ENCODE assay signal across 1 cellular context in genomic region chr12:110124184-110124995, GRCh38.
A peak's percentile ranks its signal among the peaks of the same experiment; 100 is the strongest.
TF ChIP-seq lines count a peak whose summit lies in the region.

Gene IFT81 (plus strand): TSS chr12:110124357. CDS start chr12:110127381, 3,024 bp downstream.

TF ChIP-seq in GM12878, 131 proteins besides CTCF, POLR2A, EP300 and RAD21 (continued from another document):
- TF ChIP-seq PKNOX1 (IDR thresholded peaks at IDR 0.05) (no peak), MTA2 (IDR thresholded peaks at IDR 0.05; ENCODE audit: low read depth) (peak; percentile 37; the same call in 1 of the 2 replicates), ATF3 (IDR thresholded peaks at IDR 0.05; ENCODE audit: borderline replicate concordance, extremely low read depth, low read depth, low read length) (no peak), BCLAF1 (IDR thresholded peaks at IDR 0.05) (no peak), MEF2B (IDR thresholded peaks at IDR 0.05; ENCODE audit: partially characterized antibody, poor library complexity, severe bottlenecking) (peak; percentile 66), EZH2 (IDR thresholded peaks at IDR 0.05; ENCODE audit: borderline replicate concordance, control insufficient read depth, low read depth, low read length) (no peak), ELK1 (IDR thresholded peaks at IDR 0.05; ENCODE audit: low read depth, low read length) (peak; percentile 83), IKZF1 (conservative IDR thresholded peaks at IDR 0.05) (peak; percentile 77), BHLHE40 (IDR thresholded peaks at IDR 0.05; ENCODE audit: borderline replicate concordance in 1 of 2, low read depth in 2 of 2, low read length in 1 of 2) (peak; percentile 29 to 37; a peak in 1 of 4 replicates), GABPA (IDR thresholded peaks at IDR 0.05; ENCODE audit: low read depth) (peak; percentile 49), POU2F2 (IDR thresholded peaks at IDR 0.05; ENCODE audit: borderline replicate concordance, low read depth, low read length) (0 out of 3 replicates have a peak, but pooled peaks have one; percentile 24), NFIC (IDR thresholded peaks at IDR 0.05; ENCODE audit: low read depth, low read length) (no peak), NKRF (conservative IDR thresholded peaks at IDR 0.05) (peak; percentile 56), POLR2AphosphoS5 (IDR thresholded peaks at IDR 0.05; ENCODE audit: low read length) (peak; percentile 43; the same call in 1 of the 2 replicates), FOXM1 (IDR thresholded peaks at IDR 0.05; ENCODE audit: low read depth, low read length) (0 out of 2 replicates have a peak, but pooled peaks have one; percentile 16), ZBTB40 (IDR thresholded peaks at IDR 0.05; ENCODE audit: borderline replicate concordance) (peak; percentile 63; the same call in 1 of the 2 replicates), CBFB (IDR thresholded peaks at IDR 0.05; ENCODE audit: low read depth) (no peak; the same call in 1 of the 2 replicates), IKZF2 (IDR thresholded peaks at IDR 0.05) (peak; percentile 26 to 50; a peak in 1 of 4 replicates), NFXL1 (IDR thresholded peaks at IDR 0.05; ENCODE audit: borderline replicate concordance) (no peak), MEF2A (IDR thresholded peaks at IDR 0.05; ENCODE audit: insufficient read depth, low read depth, low read length) (peak; percentile 21; the same call in 1 of the 2 replicates), ZNF207 (IDR thresholded peaks at IDR 0.05; ENCODE audit: borderline replicate concordance) (no peak)
